ENCODE assay signal across 8 cellular contexts in genomic region chr11:78079232-78080083, GRCh38. TPM values are rescaled to one million over a fixed set of nuclear protein-coding genes. Genes with fewer than 3 reads are reported as not detected.
DNase-seq lines count a peak whose midpoint lies in the region; ATAC-seq and TF ChIP-seq lines count a peak whose summit lies in the region.

TSS of gene NDUFC2 (minus strand) at chr11:78079862. CDS start at chr11:78079744, 118 bp downstream.

- H3K36me3 ChIP-seq in left lung = no peaks in the 10 kb centered on the region

- TF ChIP-seq CTCF in left lung (IDR thresholded peaks at IDR 0.05) = no peak

- peak; percentile 88 for ATAC-seq in GM19035 (IDR thresholded peaks at IDR 0.05; ENCODE audit: unreplicated experiment)
- peak; percentile 67 for ATAC-seq in HG03378 (IDR thresholded peaks at IDR 0.05; ENCODE audit: unreplicated experiment)
- peak; percentile 94 for ATAC-seq in left lung

- intact Hi-C loops in left lung (cut with DNase I) = no loop called here

- peak within 1 kb of the TSS; percentile 80 to 90 for H3K27ac ChIP-seq in left lung

- peak within 1 kb of the TSS; percentile 82 to 91 for H3K4me3 ChIP-seq in left lung

- no peaks in the 10 kb centered on the region for H3K27me3 ChIP-seq in left lung

- H3K4me1 ChIP-seq in left lung = peaks cover 17 to 32% of the 10 kb centered on the region in 2 donors

- DNase-seq in AG20443 (ENCODE audit: low spot score) (peak; percentile 93), NCI-H526 (lab: John Stamatoyannopoulos, UW) (peak; percentile 64 to 93), dermis blood vessel endothelial cell (peak; percentile 91), left lung (peak; percentile 86 to 95)
- peak; percentile 63 for DNase-seq in activated CD4-positive, alpha-beta T cell treated with anti-CD3 and anti-CD28 coated beads, Interleukin-2, amount 50 U/mL, for 1 hour
- peak; percentile 53 for DNase-seq in stimulated activated CD4-positive, alpha-beta T cell treated with anti-CD3 and anti-CD28 coated beads, Interleukin-2, amount 100 ng/mL, for 4 hours (ENCODE audit: low read depth)

- H3K9me3 ChIP-seq in left lung = no peaks in the 10 kb centered on the region

RNA-seq across cellular contexts. Expression of gene NDUFC2, which starts in this region (rescaled TPM):
- total RNA-seq in dermis blood vessel endothelial cell (67.6 and 105 TPM in 2 replicates), left lung (100 to 1,000 TPM; 182 to 224 TPM)

Comparison
In these comparisons a context has a peak if more than half of its experiments do, and no peak if none do; other contexts are left out.
1. Peak in every context shown above with its lines: DNase-seq, ATAC-seq, H3K4me3 ChIP-seq and H3K27ac ChIP-seq.